Comparison of ENCODE assay signal across 21 cellular contexts in the genomic region with DNA sequence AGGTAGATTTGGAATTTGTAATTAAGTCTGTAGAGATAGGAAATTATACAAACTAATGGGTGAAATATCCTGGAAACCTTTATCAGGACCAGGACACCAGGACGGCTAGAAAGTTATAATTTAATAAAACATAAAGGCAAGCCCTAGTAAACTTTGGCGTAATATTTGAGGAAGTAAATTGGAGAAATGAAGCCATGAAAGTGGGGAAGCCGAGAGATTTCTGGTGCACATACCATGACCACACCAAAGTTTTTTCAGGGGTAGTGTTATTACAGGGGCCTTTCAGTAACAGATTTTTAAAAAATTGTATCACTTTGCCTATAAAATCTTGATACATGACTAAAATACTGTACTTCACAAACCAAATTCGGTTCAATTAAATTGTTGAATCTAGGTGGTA. TPM values are rescaled to one million over a fixed set of nuclear protein-coding genes. Genes with fewer than 3 reads are reported as not detected.
"Had no signal": no experiment of that assay in that cellular context is flagged by ENCODE, and none has a peak within 500 bp of the region (broad histone marks: within the 10 kb centered on the region; RNA-seq: fewer than 3 reads in every experiment).

No MANE protein-coding gene starts in this region.

- FAIRE-seq: colon, endometrium, keratinocyte had no signal

- H2AFZ ChIP-seq: hepatocyte had no signal

- DNase-seq: activated CD4-positive, alpha-beta T cell treated with anti-CD3 and anti-CD28 coated beads, Interleukin-2, amount 10 ng/mL, durations not matched to agents 24 days and 14 days; activated CD8-positive, alpha-beta memory T cell treated with anti-CD3 and anti-CD28 coated beads, Interleukin-2, amount 50 U/mL, for 4 hours; activated CD8-positive, alpha-beta T cell treated with anti-CD3 and anti-CD28 coated beads, Interleukin-2, amount 10 ng/mL, durations not matched to agents 7 days and 5 days; activated effector memory CD4-positive, alpha-beta T cell treated with anti-CD3 and anti-CD28 coated beads, Interleukin-2, amount 50 U/mL, for 16 hours; activated T-cell treated with anti-CD3 and anti-CD28 coated beads, Interleukin-2, amount 50 U/mL, for 48 hours; amniotic stem cell; body of pancreas; caudate nucleus; left ventricle myocardium inferior; tibial artery had no signal

- H3K9me3 Mint-ChIP-seq: activated CD4-positive, alpha-beta T cell treated with anti-CD3 and anti-CD28 coated beads, Interleukin-2, amount 10 ng/mL, durations not matched to agents 24 days and 14 days; activated naive CD4-positive, alpha-beta T cell treated with anti-CD3 and anti-CD28 coated beads, Interleukin-2, amount 50 U/mL, for 72 hours; natural killer cell treated with Interleukin-12 subunit alpha and Interleukin-12 subunit beta and Interleukin-15 and Interleukin-18, amount 100 ng/mL, for 72 hours; stimulated activated effector memory CD8-positive, alpha-beta T cell treated with anti-CD3 and anti-CD28 coated beads, Interleukin-12 subunit alpha, Interleukin-12 subunit beta, amount 100 ng/mL, for 72 hours had no signal

- H3K9me3 ChIP-seq: body of pancreas, left ventricle myocardium inferior, tibial artery, vagina had no signal

- H3K4me2 ChIP-seq: hepatocyte had no signal

- ATAC-seq: activated CD8-positive, alpha-beta T cell treated with anti-CD3 and anti-CD28 coated beads, Interleukin-2, amount 10 ng/mL, durations not matched to agents 7 days and 5 days; activated naive CD4-positive, alpha-beta T cell treated with anti-CD3 and anti-CD28 coated beads, Interleukin-2, amount 50 U/mL, for 72 hours; body of pancreas; natural killer cell treated with Interleukin-12 subunit alpha and Interleukin-12 subunit beta and Interleukin-15 and Interleukin-18, amount 100 ng/mL, for 72 hours; stimulated activated effector memory CD8-positive, alpha-beta T cell treated with anti-CD3 and anti-CD28 coated beads, Interleukin-12 subunit alpha, Interleukin-12 subunit beta, amount 100 ng/mL, for 72 hours had no signal

- H3K27ac ChIP-seq: body of pancreas, hepatocyte, left ventricle myocardium inferior, tibial artery, vagina had no signal

- H3K4me1 Mint-ChIP-seq: stimulated activated effector memory CD8-positive, alpha-beta T cell treated with anti-CD3 and anti-CD28 coated beads, Interleukin-12 subunit alpha, Interleukin-12 subunit beta, amount 100 ng/mL, for 72 hours had no signal

- H3K4me1 ChIP-seq: body of pancreas, tibial artery, vagina had no signal

- H3K4me3 Mint-ChIP-seq: activated CD4-positive, alpha-beta T cell treated with anti-CD3 and anti-CD28 coated beads, Interleukin-2, amount 10 ng/mL, durations not matched to agents 24 days and 14 days; activated CD8-positive, alpha-beta T cell treated with anti-CD3 and anti-CD28 coated beads, Interleukin-2, amount 10 ng/mL, durations not matched to agents 7 days and 5 days; natural killer cell treated with Interleukin-12 subunit alpha and Interleukin-12 subunit beta and Interleukin-15 and Interleukin-18, amount 100 ng/mL, for 72 hours; stimulated activated effector memory CD8-positive, alpha-beta T cell treated with anti-CD3 and anti-CD28 coated beads, Interleukin-12 subunit alpha, Interleukin-12 subunit beta, amount 100 ng/mL, for 72 hours had no signal

- H3K36me3 ChIP-seq: left ventricle myocardium inferior, tibial artery, vagina had no signal

- H3K36me3 Mint-ChIP-seq: activated naive CD4-positive, alpha-beta T cell treated with anti-CD3 and anti-CD28 coated beads, Interleukin-2, amount 50 U/mL, for 72 hours; natural killer cell treated with Interleukin-12 subunit alpha and Interleukin-12 subunit beta and Interleukin-15 and Interleukin-18, amount 100 ng/mL, for 72 hours; stimulated activated effector memory CD8-positive, alpha-beta T cell treated with anti-CD3 and anti-CD28 coated beads, Interleukin-12 subunit alpha, Interleukin-12 subunit beta, amount 100 ng/mL, for 72 hours had no signal

- H3K27me3 ChIP-seq: body of pancreas, tibial artery, vagina had no signal

- H3K27ac Mint-ChIP-seq: activated CD4-positive, alpha-beta T cell treated with anti-CD3 and anti-CD28 coated beads, Interleukin-2, amount 10 ng/mL, durations not matched to agents 24 days and 14 days; activated CD8-positive, alpha-beta T cell treated with anti-CD3 and anti-CD28 coated beads, Interleukin-2, amount 10 ng/mL, durations not matched to agents 7 days and 5 days; activated naive CD4-positive, alpha-beta T cell treated with anti-CD3 and anti-CD28 coated beads, Interleukin-2, amount 50 U/mL, for 72 hours; natural killer cell treated with Interleukin-12 subunit alpha and Interleukin-12 subunit beta and Interleukin-15 and Interleukin-18, amount 100 ng/mL, for 72 hours; stimulated activated effector memory CD8-positive, alpha-beta T cell treated with anti-CD3 and anti-CD28 coated beads, Interleukin-12 subunit alpha, Interleukin-12 subunit beta, amount 100 ng/mL, for 72 hours had no signal

- H3K4me3 ChIP-seq: body of pancreas, hepatocyte, left ventricle myocardium inferior, tibial artery, vagina had no signal

- H3K79me2 ChIP-seq: hepatocyte had no signal

RNA-seq across cellular contexts. Expression of a gene that starts 54.7 kb away (rescaled TPM):
- total RNA-seq: activated CD4-positive, alpha-beta T cell treated with anti-CD3 and anti-CD28 coated beads, Interleukin-2, amount 10 ng/mL, durations not matched to agents 24 days and 14 days; activated CD8-positive, alpha-beta T cell treated with anti-CD3 and anti-CD28 coated beads, Interleukin-2, amount 10 ng/mL, durations not matched to agents 7 days and 5 days; activated naive CD4-positive, alpha-beta T cell treated with anti-CD3 and anti-CD28 coated beads, Interleukin-2, amount 50 U/mL, for 72 hours; body of pancreas; left ventricle myocardium inferior; mucosa of gallbladder; natural killer cell treated with Interleukin-12 subunit alpha and Interleukin-12 subunit beta and Interleukin-15 and Interleukin-18, amount 100 ng/mL, for 72 hours; posterior vena cava; vagina had no signal
- polyA plus RNA-seq: esophagus, keratinocyte had no signal

RNA-seq across cellular contexts. Expression of a gene that starts 57.2 kb away (rescaled TPM):
- total RNA-seq: activated CD4-positive, alpha-beta T cell treated with anti-CD3 and anti-CD28 coated beads, Interleukin-2, amount 10 ng/mL, durations not matched to agents 24 days and 14 days; activated CD8-positive, alpha-beta T cell treated with anti-CD3 and anti-CD28 coated beads, Interleukin-2, amount 10 ng/mL, durations not matched to agents 7 days and 5 days; activated naive CD4-positive, alpha-beta T cell treated with anti-CD3 and anti-CD28 coated beads, Interleukin-2, amount 50 U/mL, for 72 hours; natural killer cell treated with Interleukin-12 subunit alpha and Interleukin-12 subunit beta and Interleukin-15 and Interleukin-18, amount 100 ng/mL, for 72 hours; vagina had no signal
- polyA plus RNA-seq: keratinocyte had no signal
